1 cellular context compared by ENCODE assay signal in genomic region chr17:15341385-15341849, GRCh38.
TF ChIP-seq lines count a peak whose summit lies in the region.

Gene TEKT3, minus strand, starts transcription at chr17:15341597. Its CDS starts 10,012 bp downstream, at chr17:15331585.

TF ChIP-seq in HEK293, 187 proteins besides CTCF, POLR2A, EP300 and RAD21 (continued from another document):
- TF ChIP-seq ZNF600 (tag by site-specific recombination; IDR thresholded peaks at IDR 0.05) (peak; percentile 41; the same call in 1 of the 2 replicates), ZNF629 (tag by site-specific recombination; IDR thresholded peaks at IDR 0.05) (peak; percentile 46; the same call in 1 of the 2 replicates), ZSCAN5A (tag by site-specific recombination; IDR thresholded peaks at IDR 0.05) (peak; percentile 26; the same call in 1 of the 2 replicates), FEZF1 (tag by site-specific recombination; IDR thresholded peaks at IDR 0.05) (no peak), ZNF521 (tag by site-specific recombination; IDR thresholded peaks at IDR 0.05) (no peak), KLF17 (tag by site-specific recombination; IDR thresholded peaks at IDR 0.05) (peak; percentile 28; the same call in 1 of the 2 replicates), ZNF280D (tag by site-specific recombination; IDR thresholded peaks at IDR 0.05) (no peak), ZEB2 (tag by site-specific recombination; IDR thresholded peaks at IDR 0.05) (peak; percentile 24; the same call in 1 of the 2 replicates), SP3 (tag by site-specific recombination; IDR thresholded peaks at IDR 0.05) (peak; percentile 74), KLF10 (tag by site-specific recombination; IDR thresholded peaks at IDR 0.05) (no peak), ZBTB8A (tag by site-specific recombination; IDR thresholded peaks at IDR 0.05) (peak; percentile 84), PRDM10 (tag by site-specific recombination; IDR thresholded peaks at IDR 0.05) (peak; percentile 82), ZNF239 (tag by site-specific recombination; IDR thresholded peaks at IDR 0.05) (no peak), GLIS2 (tag by site-specific recombination; IDR thresholded peaks at IDR 0.05) (peak; percentile 96), SP2 (tag by site-specific recombination; IDR thresholded peaks at IDR 0.05) (peak; percentile 98), PATZ1 (tag by site-specific recombination; IDR thresholded peaks at IDR 0.05) (peak; percentile 55), ZNF449 (tag by site-specific recombination; IDR thresholded peaks at IDR 0.05) (no peak), ZNF571 (tag by site-specific recombination; IDR thresholded peaks at IDR 0.05) (no peak), ZBTB17 (tag by site-specific recombination; IDR thresholded peaks at IDR 0.05) (0 out of 2 replicates have a peak, but pooled peaks have one; percentile 36), MZF1 (tag by site-specific recombination; IDR thresholded peaks at IDR 0.05; ENCODE audit: borderline replicate concordance) (no peak)
